1 cellular context compared by ENCODE assay signal in genomic region chr19:494171-495046, GRCh38.
TF ChIP-seq lines count a peak whose summit lies in the region.

No MANE protein-coding gene starts in this region.

TF ChIP-seq in HepG2, 621 proteins besides CTCF, POLR2A, EP300 and RAD21 (continues in another document):
- TF ChIP-seq, protein P1, sequence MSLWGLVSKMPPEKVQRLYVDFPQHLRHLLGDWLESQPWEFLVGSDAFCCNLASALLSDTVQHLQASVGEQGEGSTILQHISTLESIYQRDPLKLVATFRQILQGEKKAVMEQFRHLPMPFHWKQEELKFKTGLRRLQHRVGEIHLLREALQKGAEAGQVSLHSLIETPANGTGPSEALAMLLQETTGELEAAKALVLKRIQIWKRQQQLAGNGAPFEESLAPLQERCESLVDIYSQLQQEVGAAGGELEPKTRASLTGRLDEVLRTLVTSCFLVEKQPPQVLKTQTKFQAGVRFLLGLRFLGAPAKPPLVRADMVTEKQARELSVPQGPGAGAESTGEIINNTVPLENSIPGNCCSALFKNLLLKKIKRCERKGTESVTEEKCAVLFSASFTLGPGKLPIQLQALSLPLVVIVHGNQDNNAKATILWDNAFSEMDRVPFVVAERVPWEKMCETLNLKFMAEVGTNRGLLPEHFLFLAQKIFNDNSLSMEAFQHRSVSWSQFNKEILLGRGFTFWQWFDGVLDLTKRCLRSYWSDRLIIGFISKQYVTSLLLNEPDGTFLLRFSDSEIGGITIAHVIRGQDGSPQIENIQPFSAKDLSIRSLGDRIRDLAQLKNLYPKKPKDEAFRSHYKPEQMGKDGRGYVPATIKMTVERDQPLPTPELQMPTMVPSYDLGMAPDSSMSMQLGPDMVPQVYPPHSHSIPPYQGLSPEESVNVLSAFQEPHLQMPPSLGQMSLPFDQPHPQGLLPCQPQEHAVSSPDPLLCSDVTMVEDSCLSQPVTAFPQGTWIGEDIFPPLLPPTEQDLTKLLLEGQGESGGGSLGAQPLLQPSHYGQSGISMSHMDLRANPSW (CRISPR knock-in tag; IDR thresholded peaks at IDR 0.05; ENCODE audit: borderline replicate concordance), result no peak
- no peak for TF ChIP-seq CBX2 (IDR thresholded peaks at IDR 0.05; ENCODE audit: low read depth, low read length)
- TF ChIP-seq CBX2 (CRISPR knock-in tag; IDR thresholded peaks at IDR 0.05; ENCODE audit: low read depth), result no peak
- TF ChIP-seq ZNF331 (CRISPR knock-in tag; IDR thresholded peaks at IDR 0.05), result no peak
- TF ChIP-seq PHF5A (CRISPR knock-in tag; IDR thresholded peaks at IDR 0.05; ENCODE audit: low read depth, unreplicated experiment), result no peak
- TF ChIP-seq KLF9 (CRISPR knock-in tag; IDR thresholded peaks at IDR 0.05; ENCODE audit: low read depth), result no peak
- TF ChIP-seq KLF6 (CRISPR knock-in tag; IDR thresholded peaks at IDR 0.05), result no peak
- TF ChIP-seq MXD1 (CRISPR knock-in tag; IDR thresholded peaks at IDR 0.05), result no peak
- no peak for TF ChIP-seq ZNF672 (CRISPR knock-in tag; IDR thresholded peaks at IDR 0.05)
- TF ChIP-seq SMAD1 (CRISPR knock-in tag; IDR thresholded peaks at IDR 0.05; ENCODE audit: borderline replicate concordance, low read depth), result no peak
- TF ChIP-seq MED13 (CRISPR knock-in tag; IDR thresholded peaks at IDR 0.05), result no peak
- TF ChIP-seq FOXO1 (CRISPR knock-in tag; IDR thresholded peaks at IDR 0.05), result 0 out of 2 replicates have a peak, but pooled peaks have one; percentile 28
- no peak for TF ChIP-seq HBP1 (CRISPR knock-in tag; IDR thresholded peaks at IDR 0.05; ENCODE audit: low read depth)
- TF ChIP-seq RXRB (CRISPR knock-in tag; IDR thresholded peaks at IDR 0.05; ENCODE audit: borderline replicate concordance), result peak; percentile 21; the same call in 1 of the 2 replicates
- TF ChIP-seq CEBPB (IDR thresholded peaks at IDR 0.05; ENCODE audit: borderline replicate concordance, low read depth, low read length), result no peak
- no peak for TF ChIP-seq ZNF337 (CRISPR knock-in tag; IDR thresholded peaks at IDR 0.05; ENCODE audit: borderline replicate concordance, low read depth)
- no peak for TF ChIP-seq ZNF644 (CRISPR knock-in tag; IDR thresholded peaks at IDR 0.05; ENCODE audit: low read depth)
- TF ChIP-seq GLI4 (CRISPR knock-in tag; IDR thresholded peaks at IDR 0.05; ENCODE audit: borderline replicate concordance), result no peak
- TF ChIP-seq ELF1 (CRISPR knock-in tag; IDR thresholded peaks at IDR 0.05), result 0 out of 2 replicates have a peak, but pooled peaks have one; percentile 20
- TF ChIP-seq ZNF24 (IDR thresholded peaks at IDR 0.05), result no peak
- no peak for TF ChIP-seq ZNF891 (CRISPR knock-in tag; IDR thresholded peaks at IDR 0.05)
- TF ChIP-seq ZNF7 (CRISPR knock-in tag; IDR thresholded peaks at IDR 0.05), result no peak
- TF ChIP-seq ZNF512B (CRISPR knock-in tag; IDR thresholded peaks at IDR 0.05; ENCODE audit: borderline replicate concordance), result no peak
- no peak for TF ChIP-seq NR1H2 (CRISPR knock-in tag; IDR thresholded peaks at IDR 0.05; ENCODE audit: borderline replicate concordance, low read depth)
- TF ChIP-seq ZNF329 (CRISPR knock-in tag; IDR thresholded peaks at IDR 0.05; ENCODE audit: low read depth), result no peak
- TF ChIP-seq ZNF775 (CRISPR knock-in tag; IDR thresholded peaks at IDR 0.05; ENCODE audit: borderline replicate concordance), result no peak
- no peak for TF ChIP-seq BCLAF1 (IDR thresholded peaks at IDR 0.05)
- TF ChIP-seq GPN1 (CRISPR knock-in tag; IDR thresholded peaks at IDR 0.05; ENCODE audit: borderline replicate concordance), result no peak
- no peak for TF ChIP-seq TBX2 (CRISPR knock-in tag; IDR thresholded peaks at IDR 0.05; ENCODE audit: borderline replicate concordance)
- no peak for TF ChIP-seq ZBTB21 (CRISPR knock-in tag; IDR thresholded peaks at IDR 0.05)
- no peak for TF ChIP-seq TEAD3 (CRISPR knock-in tag; optimal IDR thresholded peaks at IDR 0.05; ENCODE audit: borderline replicate concordance)
- 0 out of 2 replicates have a peak, but pooled peaks have one; percentile 16 for TF ChIP-seq HNF1B (CRISPR knock-in tag; IDR thresholded peaks at IDR 0.05)
- no peak for TF ChIP-seq ZNF558 (CRISPR knock-in tag; IDR thresholded peaks at IDR 0.05; ENCODE audit: borderline replicate concordance)
- 0 out of 2 replicates have a peak, but pooled peaks have one; percentile 46 for TF ChIP-seq ZBTB25 (CRISPR knock-in tag; IDR thresholded peaks at IDR 0.05)
- TF ChIP-seq HOXA3 (CRISPR knock-in tag; IDR thresholded peaks at IDR 0.05), result no peak
- TF ChIP-seq, protein P2, sequence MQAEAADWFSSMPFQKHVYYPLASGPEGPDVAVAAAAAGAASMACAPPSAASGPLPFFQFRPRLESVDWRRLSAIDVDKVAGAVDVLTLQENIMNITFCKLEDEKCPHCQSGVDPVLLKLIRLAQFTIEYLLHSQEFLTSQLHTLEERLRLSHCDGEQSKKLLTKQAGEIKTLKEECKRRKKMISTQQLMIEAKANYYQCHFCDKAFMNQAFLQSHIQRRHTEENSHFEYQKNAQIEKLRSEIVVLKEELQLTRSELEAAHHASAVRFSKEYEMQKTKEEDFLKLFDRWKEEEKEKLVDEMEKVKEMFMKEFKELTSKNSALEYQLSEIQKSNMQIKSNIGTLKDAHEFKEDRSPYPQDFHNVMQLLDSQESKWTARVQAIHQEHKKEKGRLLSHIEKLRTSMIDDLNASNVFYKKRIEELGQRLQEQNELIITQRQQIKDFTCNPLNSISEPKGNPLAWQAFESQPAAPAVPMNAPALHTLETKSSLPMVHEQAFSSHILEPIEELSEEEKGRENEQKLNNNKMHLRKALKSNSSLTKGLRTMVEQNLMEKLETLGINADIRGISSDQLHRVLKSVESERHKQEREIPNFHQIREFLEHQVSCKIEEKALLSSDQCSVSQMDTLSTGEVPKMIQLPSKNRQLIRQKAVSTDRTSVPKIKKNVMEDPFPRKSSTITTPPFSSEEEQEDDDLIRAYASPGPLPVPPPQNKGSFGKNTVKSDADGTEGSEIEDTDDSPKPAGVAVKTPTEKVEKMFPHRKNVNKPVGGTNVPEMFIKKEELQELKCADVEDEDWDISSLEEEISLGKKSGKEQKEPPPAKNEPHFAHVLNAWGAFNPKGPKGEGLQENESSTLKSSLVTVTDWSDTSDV (CRISPR knock-in tag; IDR thresholded peaks at IDR 0.05), result no peak
- no peak for TF ChIP-seq KMT2B (CRISPR knock-in tag; IDR thresholded peaks at IDR 0.05)
- no peak for TF ChIP-seq FIP1L1 (IDR thresholded peaks at IDR 0.05; ENCODE audit: borderline replicate concordance, insufficient read depth, low read depth, low read length)
- TF ChIP-seq ZBTB3 (CRISPR knock-in tag; IDR thresholded peaks at IDR 0.05; ENCODE audit: borderline replicate concordance, low read depth), result no peak
- no peak for TF ChIP-seq TAF1 (CRISPR knock-in tag; IDR thresholded peaks at IDR 0.05)
- TF ChIP-seq ZNF572 (CRISPR knock-in tag; IDR thresholded peaks at IDR 0.05), result no peak
- TF ChIP-seq RFXAP (CRISPR knock-in tag; IDR thresholded peaks at IDR 0.05; ENCODE audit: borderline replicate concordance), result no peak
- peak; percentile 59; the same call in 1 of the 2 replicates for TF ChIP-seq ZZZ3 (CRISPR knock-in tag; IDR thresholded peaks at IDR 0.05; ENCODE audit: borderline replicate concordance)
- TF ChIP-seq FLYWCH1 (CRISPR knock-in tag; IDR thresholded peaks at IDR 0.05), result no peak
- no peak for TF ChIP-seq MTF2 (CRISPR knock-in tag; IDR thresholded peaks at IDR 0.05; ENCODE audit: borderline replicate concordance)
- TF ChIP-seq YEATS2 (CRISPR knock-in tag; IDR thresholded peaks at IDR 0.05; ENCODE audit: borderline replicate concordance), result no peak
- TF ChIP-seq MBNL3 (CRISPR knock-in tag; conservative IDR thresholded peaks at IDR 0.05), result no peak
- TF ChIP-seq ZNF670 (CRISPR knock-in tag; IDR thresholded peaks at IDR 0.05; ENCODE audit: borderline replicate concordance), result no peak
- TF ChIP-seq SP1 (IDR thresholded peaks at IDR 0.05), result no peak
- TF ChIP-seq SP1 (CRISPR knock-in tag; IDR thresholded peaks at IDR 0.05), result no peak
- no peak for TF ChIP-seq PTBP1 (IDR thresholded peaks at IDR 0.05; ENCODE audit: low read depth, low read length, poor library complexity, severe bottlenecking)
- TF ChIP-seq MEIS1 (CRISPR knock-in tag; IDR thresholded peaks at IDR 0.05; ENCODE audit: borderline replicate concordance), result no peak
- TF ChIP-seq TRAFD1 (CRISPR knock-in tag; IDR thresholded peaks at IDR 0.05; ENCODE audit: borderline replicate concordance), result no peak
- no peak for TF ChIP-seq ZNF496 (CRISPR knock-in tag; IDR thresholded peaks at IDR 0.05; ENCODE audit: insufficient replicate concordance)
